In the genomic region with DNA sequence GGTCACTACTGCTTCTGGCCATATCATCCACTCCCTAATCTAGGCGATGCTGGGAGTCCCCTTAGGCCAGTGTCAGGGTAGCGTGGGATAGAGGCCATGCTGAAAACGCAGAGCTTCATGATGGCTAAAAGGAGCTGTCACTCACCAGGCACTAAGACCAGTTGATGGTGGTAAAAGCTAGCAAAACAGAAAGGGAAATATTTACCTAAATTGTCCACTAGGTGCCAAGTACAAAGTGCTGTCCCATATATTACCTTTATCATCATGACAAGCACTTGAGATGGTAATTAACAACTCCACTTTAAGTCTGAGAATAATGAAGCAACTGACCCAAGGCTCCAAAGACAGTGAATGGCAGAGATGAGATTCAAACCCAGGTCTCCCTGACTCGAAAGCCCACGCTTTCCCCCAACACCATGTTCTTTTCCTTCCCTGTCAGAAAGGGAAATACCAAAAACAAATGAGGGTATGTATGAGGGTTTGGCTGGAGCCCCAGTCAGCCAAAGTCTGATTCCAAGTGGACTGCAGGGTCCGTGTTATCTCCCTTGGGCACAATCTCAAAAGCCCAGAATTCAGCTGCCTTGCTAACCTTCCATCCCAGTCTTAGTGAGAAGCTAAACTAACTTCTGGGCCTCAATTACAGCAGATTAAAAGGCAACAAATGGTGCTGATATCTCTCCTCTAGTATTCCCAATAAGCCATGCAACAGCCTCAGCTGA, we compare ENCODE assay signal across 10 cellular contexts.
A peak's percentile ranks its signal among the peaks of the same experiment; 100 is the strongest.
DNase-seq lines count a peak whose midpoint lies in the region; ATAC-seq and TF ChIP-seq lines count a peak whose summit lies in the region.
"Had no signal": no experiment of that assay in that cellular context is flagged by ENCODE, and none has a peak within 500 bp of the region (broad histone marks: within the 10 kb centered on the region; RNA-seq: fewer than 3 reads in every experiment).

No MANE protein-coding gene starts in this region.

- no peak overlapping the region for H4K8ac ChIP-seq in mesenchymal stem cell (ENCODE audit: low read length)

- H3K27me3 ChIP-seq in mesenchymal stem cell (ENCODE audit: control insufficient read depth in 1 of 2, insufficient read depth in 1 of 2, low read length in 2 of 2) (no peaks in the 10 kb centered on the region), vagina (no peaks in the 10 kb centered on the region)

- H2AK5ac ChIP-seq in mesenchymal stem cell (ENCODE audit: low read length, severe bottlenecking) = no peak overlapping the region

- 96% methylated on average over 4 of the region's 6 CpGs for WGBS in mesenchymal stem cell

- H3K14ac ChIP-seq in mesenchymal stem cell (ENCODE audit: low read length in 2 of 2) = no peak overlapping the region

- TF ChIP-seq POLR2A in vagina (IDR thresholded peaks at IDR 0.05) = no peak

- no peak overlapping the region for H2BK15ac ChIP-seq in mesenchymal stem cell (ENCODE audit: low read depth, poor library complexity, severe bottlenecking)

- H2AFZ ChIP-seq in mesenchymal stem cell (ENCODE audit: low read depth, low read length) = no peak overlapping the region

- peak; percentile 8 for ATAC-seq in Right ventricle myocardium superior (ENCODE audit: poor library complexity)
- no peak for ATAC-seq in Right ventricle myocardium inferior
- ATAC-seq: mucosa of descending colon had no signal

- H3K9me3 ChIP-seq in mesenchymal stem cell (ENCODE audit: control insufficient read depth, low read length) = no peaks in the 10 kb centered on the region
- H3K9me3 ChIP-seq in vagina = no peaks in the 10 kb centered on the region
- H3K9me3 ChIP-seq: mucosa of descending colon had no signal

- H2BK5ac ChIP-seq in mesenchymal stem cell (ENCODE audit: low read depth, low read length, poor library complexity, severe bottlenecking) = no peak overlapping the region

- no peak overlapping the region for H3K23ac ChIP-seq in mesenchymal stem cell (ENCODE audit: low read length in 2 of 2)

- H2BK120ac ChIP-seq in mesenchymal stem cell (ENCODE audit: low read depth, low read length) = no peak overlapping the region

- H3K4me1 ChIP-seq in mesenchymal stem cell (ENCODE audit: control insufficient read depth, insufficient read depth, low read depth, low read length) = peaks cover 4% of the 10 kb centered on the region
- peaks cover 61% of the 10 kb centered on the region for H3K4me1 ChIP-seq in vagina

- H3K9ac ChIP-seq in mesenchymal stem cell (ENCODE audit: low read length) = peak overlapping the region; percentile 18

- no peak overlapping the region for H2BK12ac ChIP-seq in mesenchymal stem cell (ENCODE audit: low read length in 2 of 2)

- H3K4me3 ChIP-seq in mesenchymal stem cell (ENCODE audit: insufficient read depth in 1 of 2, low read depth in 1 of 2, low read length in 2 of 2) (no peak overlapping the region), vagina (no peak overlapping the region)
- H3K4me3 ChIP-seq: mucosa of descending colon had no signal

- no peak overlapping the region for H3K18ac ChIP-seq in mesenchymal stem cell (ENCODE audit: low read depth in 1 of 2, low read length in 2 of 2)

- H3K36me3 ChIP-seq in mesenchymal stem cell (ENCODE audit: control insufficient read depth in 1 of 2, insufficient read depth in 2 of 2, low read depth in 1 of 2, low read length in 2 of 2) (peaks cover 66 to 70% of the 10 kb centered on the region in 2 experiments), vagina (peaks cover 0 to 28% of the 10 kb centered on the region in 2 donors)

- TF ChIP-seq CTCF in vagina (IDR thresholded peaks at IDR 0.05) = no peak

- peak overlapping the region; percentile 84 for H3K27ac ChIP-seq in caudate nucleus (ENCODE audit: low read depth, low read length)
- no peak overlapping the region for H3K27ac ChIP-seq in mesenchymal stem cell (ENCODE audit: low read length, poor library complexity, severe bottlenecking)
- H3K27ac ChIP-seq in vagina = peak overlapping the region; percentile 4

- intact Hi-C loops in Right ventricle myocardium superior (cut with DNase I) = no loop called here
- intact Hi-C loops in Right ventricle myocardium inferior (cut with DNase I) = no loop called here
- intact Hi-C loops in vagina (cut with DNase I) = no loop called here

- H3K4ac ChIP-seq in mesenchymal stem cell (ENCODE audit: low read depth in 1 of 2, low read length in 2 of 2) = no peak overlapping the region

- H3K79me1 ChIP-seq in mesenchymal stem cell (replicated peaks; ENCODE audit: low read length, poor library complexity, severe bottlenecking) = peaks cover 30% of the 10 kb centered on the region

- H3K4me2 ChIP-seq in mesenchymal stem cell (ENCODE audit: low read length, poor library complexity, severe bottlenecking) = no peak overlapping the region

- DNase-seq in Right ventricle myocardium superior (no peak), Right ventricle myocardium inferior (ENCODE audit: missing footprints) (no peak), caudate nucleus (lab: John Stamatoyannopoulos, UW) (no peak), mesenchymal stem cell (no peak), vagina (ENCODE audit: extremely low spot score in 2 of 2) (no peak), NCI-H187 treated with DMSO at 0.1 percent for 48 hours (lab: John Stamatoyannopoulos, UW) (no peak)
- DNase-seq in activated CD4-positive, CD25-positive, alpha-beta regulatory T cell treated with anti-CD3 and anti-CD28 coated beads, Interleukin-2, amount 50 U/mL, for 72 hours = no peak
- DNase-seq in activated CD4-positive, alpha-beta T cell treated with anti-CD3 and anti-CD28 coated beads for 48 hours = no peak
- DNase-seq: COR-L47, mucosa of descending colon had no signal

- H4K91ac ChIP-seq in mesenchymal stem cell (ENCODE audit: low read length) = no peak overlapping the region
